Comparison of ENCODE assay signal across 14 cellular contexts in the genomic region with DNA sequence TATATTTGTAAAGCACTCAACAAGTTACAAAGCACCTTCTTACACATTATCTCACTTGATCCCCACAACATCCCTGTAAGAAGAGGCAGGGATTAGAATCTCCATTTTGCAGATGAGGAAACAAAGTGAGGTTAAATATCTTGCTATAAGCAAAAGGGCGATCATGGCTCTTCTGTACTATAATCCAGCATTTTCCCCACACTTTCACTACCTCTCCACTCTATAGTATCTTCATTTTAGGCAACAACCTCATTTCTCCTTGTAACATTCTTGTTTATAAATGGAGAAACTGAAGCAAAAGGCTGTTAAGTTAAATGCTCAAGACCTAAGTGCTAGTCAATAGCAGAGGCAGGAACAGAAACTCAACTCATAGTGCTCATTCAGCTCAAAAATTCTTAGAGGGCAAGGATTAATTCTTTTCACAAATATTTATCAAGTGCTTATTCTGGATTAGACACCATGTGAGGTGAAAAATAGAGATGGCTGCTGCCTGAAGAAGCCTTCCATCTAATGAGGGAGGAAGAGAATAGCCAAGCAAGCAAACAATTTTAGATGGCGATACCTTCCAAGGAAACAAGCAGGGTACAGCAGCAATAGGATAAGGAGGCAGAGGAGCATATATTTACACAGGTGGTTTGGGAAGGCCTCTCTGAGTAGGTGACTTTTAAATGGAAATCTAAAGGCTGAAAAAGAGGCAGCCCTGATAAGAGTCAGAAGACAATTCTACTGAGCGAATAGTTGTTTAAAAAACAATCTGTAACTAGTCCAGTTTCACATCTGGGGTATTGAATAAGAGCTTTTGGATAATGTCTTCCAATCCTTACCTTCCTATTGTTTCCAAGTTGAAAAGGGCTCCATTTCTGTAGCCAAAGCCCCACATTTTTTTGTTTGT. TPM values are rescaled to one million over a fixed set of nuclear protein-coding genes. Genes with fewer than 3 reads are reported as not detected.
DNase-seq lines count a peak whose midpoint lies in the region; ATAC-seq, FAIRE-seq and TF ChIP-seq lines count a peak whose summit lies in the region.
"Had no signal": no experiment of that assay in that cellular context is flagged by ENCODE, and none has a peak within 500 bp of the region (broad histone marks: within the 10 kb centered on the region; RNA-seq: fewer than 3 reads in every experiment).

No MANE protein-coding gene starts in this region.

- peak overlapping the region; percentile 95 for H3K9ac ChIP-seq in astrocyte (ENCODE audit: low read length)

- no peaks in the 10 kb centered on the region for H3K9me3 ChIP-seq in astrocyte (ENCODE audit: insufficient read depth, low read depth, low read length)

- peaks cover 46% of the 10 kb centered on the region for H4K20me1 ChIP-seq in GM23338 (replicated peaks; ENCODE audit: insufficient read depth)
- H4K20me1 ChIP-seq in astrocyte (ENCODE audit: insufficient read depth, low read length): peaks cover 77% of the 10 kb centered on the region

- no peak overlapping the region for H3K27ac ChIP-seq in GM23338 (ENCODE audit: low read depth)
- no peak overlapping the region for H3K27ac ChIP-seq in astrocyte (ENCODE audit: low read depth, low read length)
- peak overlapping the region; percentile 38 for H3K27ac ChIP-seq in foreskin keratinocyte

- FAIRE-seq in astrocyte (lab: Jason Lieb, UNC): no peak

- H3K36me3 Mint-ChIP-seq in GM23338 (ENCODE audit: low read depth) (peaks cover 5% of the 10 kb centered on the region; the same call in 2 of the 3 replicates), astrocyte (ENCODE audit: low read depth, unreplicated experiment) (peaks cover 4% of the 10 kb centered on the region), progenitor cell of endocrine pancreas (ENCODE audit: insufficient read depth) (peaks cover 2% of the 10 kb centered on the region)

- DNase-seq in GM23338 (ENCODE audit: low spot score) (no peak), astrocyte (ENCODE audit: low read depth) (no peak), foreskin keratinocyte (no peak), progenitor cell of endocrine pancreas (ENCODE audit: low spot score, unreplicated experiment) (no peak), 8988T (no peak)
- no peak for DNase-seq in stimulated activated CD4-positive, alpha-beta T cell treated with anti-CD3 and anti-CD28 coated beads, Interleukin-2, amount 100 ng/mL, for 24 hours
- DNase-seq: activated CD4-positive, alpha-beta T cell treated with anti-CD3 and anti-CD28 coated beads for 4 hours; activated naive CD8-positive, alpha-beta T cell treated with anti-CD3 and anti-CD28 coated beads, Interleukin-2, amount 10 ng/mL, durations not matched to agents 7 days and 5 days; erythroblast; left ventricle myocardium superior; stimulated activated CD4-positive, alpha-beta T cell treated with anti-CD3 and anti-CD28 coated beads, Interleukin-15, amount 100 ng/mL, for 24 hours; stimulated activated naive CD4-positive, alpha-beta T cell treated with Interleukin-2 at 50 U/mL for 16 hours had no signal

- H3K4me3 ChIP-seq in GM23338: peak overlapping the region; percentile 85
- peak overlapping the region; percentile 98 for H3K4me3 ChIP-seq in astrocyte (ENCODE audit: insufficient read depth, low read depth, low read length)

- H3K36me3 ChIP-seq in GM23338 (ENCODE audit: insufficient read depth): no peaks in the 10 kb centered on the region
- H3K36me3 ChIP-seq in astrocyte (ENCODE audit: insufficient read depth, low read length): no peaks in the 10 kb centered on the region

- no peak for TF ChIP-seq CTCF in GM23338 (conservative IDR thresholded peaks at IDR 0.05; ENCODE audit: low read depth in 2 of 2)
- TF ChIP-seq CTCF in astrocyte (IDR thresholded peaks at IDR 0.05; ENCODE audit: insufficient read depth, low read depth, low read length): no peak
- no peak for TF ChIP-seq CTCF in foreskin keratinocyte (conservative IDR thresholded peaks at IDR 0.05)
- no peak for TF ChIP-seq CTCF in progenitor cell of endocrine pancreas (IDR thresholded peaks at IDR 0.05; ENCODE audit: unreplicated experiment)

- peaks cover 82% of the 10 kb centered on the region for H3K79me2 ChIP-seq in GM23338 (replicated peaks; ENCODE audit: insufficient read depth)
- peaks cover 93% of the 10 kb centered on the region for H3K79me2 ChIP-seq in astrocyte (ENCODE audit: insufficient read depth, low read length)

- H3K27me3 ChIP-seq in GM23338 (ENCODE audit: insufficient read depth) (no peaks in the 10 kb centered on the region), astrocyte (ENCODE audit: insufficient read depth, low read length) (no peaks in the 10 kb centered on the region), foreskin keratinocyte (no peaks in the 10 kb centered on the region)

- no peak for ATAC-seq in GM23338
- ATAC-seq in foreskin keratinocyte: no peak
- no peak for ATAC-seq in HG03097 (IDR thresholded peaks at IDR 0.05; ENCODE audit: low FRiP score, unreplicated experiment)
- ATAC-seq in HG03565 (IDR thresholded peaks at IDR 0.05; ENCODE audit: unreplicated experiment): no peak
- ATAC-seq: left ventricle myocardium superior had no signal

- H3K4me1 ChIP-seq in GM23338 (ENCODE audit: insufficient read depth) (peaks cover 81% of the 10 kb centered on the region), astrocyte (ENCODE audit: insufficient read depth, low read length) (peaks cover 72% of the 10 kb centered on the region), foreskin keratinocyte (peaks cover 40% of the 10 kb centered on the region)

- peaks cover 17% of the 10 kb centered on the region for H3K27me3 Mint-ChIP-seq in GM23338 (ENCODE audit: insufficient read depth, low read depth, poor library complexity)
- no peaks in the 10 kb centered on the region for H3K27me3 Mint-ChIP-seq in astrocyte (ENCODE audit: low read depth, unreplicated experiment)
- H3K27me3 Mint-ChIP-seq in progenitor cell of endocrine pancreas: no peaks in the 10 kb centered on the region

- peaks cover 77% of the 10 kb centered on the region for H3K4me1 Mint-ChIP-seq in GM23338
- H3K4me1 Mint-ChIP-seq in astrocyte (ENCODE audit: low read depth, unreplicated experiment): peaks cover 62% of the 10 kb centered on the region
- H3K4me1 Mint-ChIP-seq in progenitor cell of endocrine pancreas (ENCODE audit: low read depth): peaks cover 71% of the 10 kb centered on the region

- H2AFZ ChIP-seq in GM23338 (no peak overlapping the region), astrocyte (ENCODE audit: low read depth, low read length) (no peak overlapping the region)

- H3K4me2 ChIP-seq in GM23338 (peak overlapping the region; percentile 94), astrocyte (ENCODE audit: low read length) (peak overlapping the region; percentile 83)

- peak overlapping the region; percentile 35; the same call in 1 of the 2 replicates for H3K27ac Mint-ChIP-seq in GM23338
- peak overlapping the region; percentile 30 for H3K27ac Mint-ChIP-seq in astrocyte (ENCODE audit: unreplicated experiment)
- H3K27ac Mint-ChIP-seq in progenitor cell of endocrine pancreas: peak overlapping the region; percentile 94
- H3K27ac Mint-ChIP-seq: activated naive CD8-positive, alpha-beta T cell treated with anti-CD3 and anti-CD28 coated beads, Interleukin-2, amount 10 ng/mL, durations not matched to agents 7 days and 5 days had no signal

- no peaks in the 10 kb centered on the region for H3K9me2 ChIP-seq in GM23338 (ENCODE audit: insufficient read depth)

- peaks cover 4% of the 10 kb centered on the region; the same call in 1 of the 3 replicates for H3K9me3 Mint-ChIP-seq in GM23338
- H3K9me3 Mint-ChIP-seq in astrocyte (ENCODE audit: unreplicated experiment): no peaks in the 10 kb centered on the region
- no peaks in the 10 kb centered on the region for H3K9me3 Mint-ChIP-seq in progenitor cell of endocrine pancreas (ENCODE audit: low read depth)
- H3K9me3 Mint-ChIP-seq: activated naive CD8-positive, alpha-beta T cell treated with anti-CD3 and anti-CD28 coated beads, Interleukin-2, amount 10 ng/mL, durations not matched to agents 7 days and 5 days had no signal

- H3F3A ChIP-seq in GM23338 (replicated peaks; ENCODE audit: low read depth): no peaks in the 10 kb centered on the region; the same call in 1 of the 2 replicates

- H3K4me3 Mint-ChIP-seq in GM23338 (peak overlapping the region; percentile 90), astrocyte (ENCODE audit: unreplicated experiment) (peak overlapping the region; percentile 96), progenitor cell of endocrine pancreas (ENCODE audit: low read depth) (peak overlapping the region; percentile 85)
- H3K4me3 Mint-ChIP-seq: activated naive CD8-positive, alpha-beta T cell treated with anti-CD3 and anti-CD28 coated beads, Interleukin-2, amount 10 ng/mL, durations not matched to agents 7 days and 5 days had no signal

TF ChIP-seq in GM23338, 12 proteins besides CTCF, POLR2A, EP300 and RAD21 (continues in another document):
- TF ChIP-seq, protein P1, sequence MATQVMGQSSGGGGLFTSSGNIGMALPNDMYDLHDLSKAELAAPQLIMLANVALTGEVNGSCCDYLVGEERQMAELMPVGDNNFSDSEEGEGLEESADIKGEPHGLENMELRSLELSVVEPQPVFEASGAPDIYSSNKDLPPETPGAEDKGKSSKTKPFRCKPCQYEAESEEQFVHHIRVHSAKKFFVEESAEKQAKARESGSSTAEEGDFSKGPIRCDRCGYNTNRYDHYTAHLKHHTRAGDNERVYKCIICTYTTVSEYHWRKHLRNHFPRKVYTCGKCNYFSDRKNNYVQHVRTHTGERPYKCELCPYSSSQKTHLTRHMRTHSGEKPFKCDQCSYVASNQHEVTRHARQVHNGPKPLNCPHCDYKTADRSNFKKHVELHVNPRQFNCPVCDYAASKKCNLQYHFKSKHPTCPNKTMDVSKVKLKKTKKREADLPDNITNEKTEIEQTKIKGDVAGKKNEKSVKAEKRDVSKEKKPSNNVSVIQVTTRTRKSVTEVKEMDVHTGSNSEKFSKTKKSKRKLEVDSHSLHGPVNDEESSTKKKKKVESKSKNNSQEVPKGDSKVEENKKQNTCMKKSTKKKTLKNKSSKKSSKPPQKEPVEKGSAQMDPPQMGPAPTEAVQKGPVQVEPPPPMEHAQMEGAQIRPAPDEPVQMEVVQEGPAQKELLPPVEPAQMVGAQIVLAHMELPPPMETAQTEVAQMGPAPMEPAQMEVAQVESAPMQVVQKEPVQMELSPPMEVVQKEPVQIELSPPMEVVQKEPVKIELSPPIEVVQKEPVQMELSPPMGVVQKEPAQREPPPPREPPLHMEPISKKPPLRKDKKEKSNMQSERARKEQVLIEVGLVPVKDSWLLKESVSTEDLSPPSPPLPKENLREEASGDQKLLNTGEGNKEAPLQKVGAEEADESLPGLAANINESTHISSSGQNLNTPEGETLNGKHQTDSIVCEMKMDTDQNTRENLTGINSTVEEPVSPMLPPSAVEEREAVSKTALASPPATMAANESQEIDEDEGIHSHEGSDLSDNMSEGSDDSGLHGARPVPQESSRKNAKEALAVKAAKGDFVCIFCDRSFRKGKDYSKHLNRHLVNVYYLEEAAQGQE (IDR thresholded peaks at IDR 0.05; ENCODE audit: unreplicated experiment): no peak
- TF ChIP-seq ZNF114 (CRISPR knock-in tag; IDR thresholded peaks at IDR 0.05) (no peak), CREB1 (CRISPR knock-in tag; IDR thresholded peaks at IDR 0.05; ENCODE audit: low read depth) (no peak)

RNA-seq across cellular contexts. Expression of a gene that starts 3.5 kb away (rescaled TPM):
- 51.3 and 59.8 TPM in 2 replicates for total RNA-seq in GM23338 (2014; rRNA removed; shearing (Covaris generic))
- polyA plus RNA-seq in GM23338 (2016; fragmentation: Nextera tagmentation; extraction: Ambion mirVana) (19.7 and 22.9 TPM in 2 replicates), foreskin keratinocyte (39.9 and 53.9 TPM in 2 replicates)
- total RNA-seq in astrocyte (81.5 and 119 TPM in 2 replicates), foreskin keratinocyte (98.3 and 108 TPM in 2 replicates), progenitor cell of endocrine pancreas (138 and 139 TPM in 2 replicates)

Comparison
In these comparisons a context has a peak if more than half of its experiments do, and no peak if none do; other contexts are left out.
1. H3K27ac Mint-ChIP-seq: peak in every context shown above with its lines; median percentile 94 in progenitor cell of endocrine pancreas; 35 in GM23338; 30 in astrocyte.